Comparison of ENCODE assay signal across 5 cellular contexts in the genomic region with DNA sequence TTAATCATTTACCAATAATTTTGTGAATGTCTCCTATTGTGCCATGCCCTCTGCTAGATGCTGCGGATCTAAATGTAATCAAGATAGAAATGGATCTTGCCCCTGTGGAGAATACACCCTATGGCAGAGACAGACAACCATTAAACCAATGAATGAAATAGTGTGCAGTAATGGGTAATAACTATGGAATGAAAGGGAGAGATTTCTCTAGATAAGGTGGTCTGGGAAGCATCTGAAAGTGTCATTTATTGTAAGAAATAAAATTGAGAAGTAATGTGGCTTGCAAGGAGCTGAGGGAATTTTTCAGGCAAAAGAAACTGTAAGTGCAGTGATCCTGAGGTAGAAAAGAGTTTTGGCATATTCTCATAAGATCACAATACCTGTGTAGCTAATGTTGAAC.
"Had no signal": no experiment of that assay in that cellular context is flagged by ENCODE, and none has a peak within 500 bp of the region (broad histone marks: within the 10 kb centered on the region; RNA-seq: fewer than 3 reads in every experiment).

No MANE protein-coding gene starts in this region.

- DNase-seq: IMR-90, KBM-7 had no signal

- H3K4me3 ChIP-seq: K562 had no signal

- H3K27ac ChIP-seq: HL-60 had no signal

- ATAC-seq: HepG2, K562 had no signal
